9 cellular contexts compared by ENCODE assay signal in the genomic region with DNA sequence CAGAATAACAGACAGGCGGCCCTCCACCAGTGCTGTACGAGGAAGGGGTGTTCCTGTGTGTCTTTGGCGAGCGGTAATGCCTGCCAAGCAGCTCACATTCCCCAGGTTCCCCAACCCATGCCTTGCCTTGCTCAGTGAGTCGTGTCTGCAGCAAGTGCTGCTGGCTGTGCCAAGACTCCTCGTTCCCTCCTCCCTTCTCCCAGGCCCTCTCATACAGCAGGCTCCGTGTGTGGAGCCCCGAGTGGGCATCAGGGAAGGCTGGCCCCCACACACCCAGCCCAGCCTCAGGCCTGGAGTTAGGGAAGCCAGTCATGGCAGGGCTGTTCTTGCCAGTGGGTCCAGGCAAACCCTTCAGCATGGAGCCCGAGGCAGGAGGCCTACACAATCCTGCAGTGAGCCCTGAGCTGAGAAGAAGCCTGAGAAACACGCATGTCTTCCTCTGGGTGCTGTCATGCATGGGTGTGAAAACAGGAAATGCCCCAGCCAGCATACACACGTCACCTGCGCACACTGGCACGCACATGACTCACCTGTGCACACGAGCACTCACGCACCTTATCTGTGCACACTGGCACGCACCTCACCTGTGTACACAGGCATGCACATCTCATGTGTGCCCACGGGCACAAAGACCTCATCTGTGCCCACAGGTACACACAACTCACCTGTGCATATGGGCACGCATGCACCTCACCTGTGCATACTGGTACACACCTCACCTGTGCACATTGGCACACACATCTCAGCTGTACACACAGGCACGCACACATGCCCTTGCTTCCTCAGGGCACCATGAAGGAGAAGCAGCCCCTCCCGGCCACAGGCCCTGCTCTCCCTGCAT.
DNase-seq lines count a peak whose midpoint lies in the region; ATAC-seq, FAIRE-seq and TF ChIP-seq lines count a peak whose summit lies in the region.
"Had no signal": no experiment of that assay in that cellular context is flagged by ENCODE, and none has a peak within 500 bp of the region (broad histone marks: within the 10 kb centered on the region; RNA-seq: fewer than 3 reads in every experiment).

No MANE protein-coding gene starts in this region.

- no peak overlapping the region for H3K4me2 ChIP-seq in keratinocyte (ENCODE audit: control insufficient read depth, extremely low read depth, insufficient read depth, low read depth, low read length)

- TF ChIP-seq CTCF in WTC11 (IDR thresholded peaks at IDR 0.05) = no peak
- TF ChIP-seq CTCF in keratinocyte (optimal IDR thresholded peaks at IDR 0.05 in 1 of 3, IDR thresholded peaks at IDR 0.05 in 1 of 3, conservative IDR thresholded peaks at IDR 0.05 in 1 of 3; ENCODE audit: extremely low read depth in 1 of 3, insufficient read depth in 2 of 3, low read length in 3 of 3) = no peak

- no peak overlapping the region for H2AFZ ChIP-seq in keratinocyte (ENCODE audit: control insufficient read depth, low read length)

- no peaks in the 10 kb centered on the region for H4K20me1 ChIP-seq in keratinocyte (ENCODE audit: control insufficient read depth, extremely low read depth, insufficient read depth, low read length)

- no peaks in the 10 kb centered on the region for H3K9me3 Mint-ChIP-seq in WTC11
- no peaks in the 10 kb centered on the region for H3K9me3 Mint-ChIP-seq in T-helper 2 cell treated with Interferon-gamma antibody and Interleukin-4, amounts not matched to agents 5 μg/mL and 100 μg/mL, for 36 hours

- in situ Hi-C loops in Caki2 (cut with HindIII; ENCODE audit: low pct_unique_long_range_greater_than_20kb, low sequenced_read_pairs) = no loop called here

- H3K4me3 Mint-ChIP-seq in WTC11 = no peak overlapping the region
- no peak overlapping the region for H3K4me3 Mint-ChIP-seq in T-helper 2 cell treated with Interferon-gamma antibody and Interleukin-4, amounts not matched to agents 5 μg/mL and 100 μg/mL, for 36 hours
- H3K4me3 Mint-ChIP-seq: activated CD4-positive, alpha-beta T cell treated with anti-CD3 and anti-CD28 coated beads for 36 hours had no signal

- POLR2A ChIA-PET in WTC11 (lab: Charles Lee) = no interaction called here

- H3K27ac ChIP-seq in keratinocyte (ENCODE audit: control insufficient read depth, insufficient read depth, low read length) = peak overlapping the region; percentile 17

- peaks cover 16% of the 10 kb centered on the region; the same call in 1 of the 2 replicates for H3K36me3 Mint-ChIP-seq in WTC11
- peaks cover 11% of the 10 kb centered on the region for H3K36me3 Mint-ChIP-seq in T-helper 2 cell treated with Interferon-gamma antibody and Interleukin-4, amounts not matched to agents 5 μg/mL and 100 μg/mL, for 36 hours (ENCODE audit: low read depth)

- DNase-seq in Caki2 (ENCODE audit: low read depth) = peak; percentile 21
- DNase-seq in WTC11 (ENCODE audit: low spot score) = no peak
- no peak for DNase-seq in keratinocyte (ENCODE audit: low read depth, low spot score)
- peak; percentile 82 for DNase-seq in renal cortical epithelial cell (ENCODE audit: low read depth)
- DNase-seq in SK-N-DZ (ENCODE audit: low spot score) = no peak
- no peak for DNase-seq in AML-193 (lab: John Stamatoyannopoulos, UW)
- no peak for DNase-seq in T-helper 2 cell treated with Interferon-gamma antibody and Interleukin-4, amounts not matched to agents 5 μg/mL and 100 μg/mL, for 36 hours (ENCODE audit: low spot score)
- no peak for DNase-seq in activated CD4-positive, CD25-positive, alpha-beta regulatory T cell (lab: John Stamatoyannopoulos, UW)
- DNase-seq: activated CD4-positive, alpha-beta T cell treated with anti-CD3 and anti-CD28 coated beads for 36 hours had no signal

- peaks cover 11% of the 10 kb centered on the region for H3K4me1 Mint-ChIP-seq in WTC11
- H3K4me1 Mint-ChIP-seq in T-helper 2 cell treated with Interferon-gamma antibody and Interleukin-4, amounts not matched to agents 5 μg/mL and 100 μg/mL, for 36 hours (ENCODE audit: low read depth) = no peaks in the 10 kb centered on the region
- H3K4me1 Mint-ChIP-seq: activated CD4-positive, alpha-beta T cell treated with anti-CD3 and anti-CD28 coated beads for 36 hours had no signal

- no peaks in the 10 kb centered on the region for H3K9me1 ChIP-seq in keratinocyte (ENCODE audit: control insufficient read depth, extremely low read depth, insufficient read depth, low read length)

- peak overlapping the region; percentile 3 for H3K9ac ChIP-seq in keratinocyte (ENCODE audit: control insufficient read depth, extremely low read depth, insufficient read depth, low read length)

- H3K4me1 ChIP-seq in keratinocyte (ENCODE audit: control insufficient read depth, extremely low read depth, insufficient read depth, low read length) = peaks cover 4% of the 10 kb centered on the region

- no peaks in the 10 kb centered on the region for H3K27me3 ChIP-seq in keratinocyte (ENCODE audit: control insufficient read depth, extremely low read depth, insufficient read depth, low read length)

- H3K36me3 ChIP-seq in keratinocyte (ENCODE audit: control insufficient read depth in 2 of 2, extremely low read depth in 1 of 2, insufficient read depth in 2 of 2, low read length in 2 of 2) = peaks cover 2 to 8% of the 10 kb centered on the region in 2 experiments

- CTCF ChIA-PET in WTC11 (lab: Charles Lee) = no interaction called here

- H3K9me3 ChIP-seq in keratinocyte (ENCODE audit: control insufficient read depth, low read depth, low read length) = no peaks in the 10 kb centered on the region

- H3K79me2 ChIP-seq in keratinocyte (ENCODE audit: control insufficient read depth, insufficient read depth, low read length) = no peaks in the 10 kb centered on the region

- no peak overlapping the region for H3K4me3 ChIP-seq in keratinocyte (ENCODE audit: control insufficient read depth in 2 of 3, extremely low read depth in 1 of 3, insufficient read depth in 2 of 3, low read depth in 1 of 3, low read length in 3 of 3)

- no peaks in the 10 kb centered on the region for H3K27me3 Mint-ChIP-seq in WTC11 (ENCODE audit: low read depth)
- H3K27me3 Mint-ChIP-seq in T-helper 2 cell treated with Interferon-gamma antibody and Interleukin-4, amounts not matched to agents 5 μg/mL and 100 μg/mL, for 36 hours (ENCODE audit: low read depth) = no peaks in the 10 kb centered on the region
- H3K27me3 Mint-ChIP-seq: activated CD4-positive, alpha-beta T cell treated with anti-CD3 and anti-CD28 coated beads for 36 hours had no signal

- ATAC-seq in WTC11 = no peak; the same call in 1 of the 2 replicates
- ATAC-seq: activated CD4-positive, alpha-beta T cell treated with anti-CD3 and anti-CD28 coated beads for 36 hours had no signal

- dilution Hi-C loops in keratinocyte (cut with MboI; ENCODE audit: extremely low pct_ligation_motif_present, low sequenced_read_pairs) = no loop called here

- peak overlapping the region; percentile 75; the same call in 1 of the 2 replicates for H3K27ac Mint-ChIP-seq in WTC11
- H3K27ac Mint-ChIP-seq in T-helper 2 cell treated with Interferon-gamma antibody and Interleukin-4, amounts not matched to agents 5 μg/mL and 100 μg/mL, for 36 hours = no peak overlapping the region
- H3K27ac Mint-ChIP-seq: activated CD4-positive, alpha-beta T cell treated with anti-CD3 and anti-CD28 coated beads for 36 hours had no signal

- FAIRE-seq in keratinocyte (lab: Jason Lieb, UNC) = no peak

TF ChIP-seq in WTC11, 78 proteins besides CTCF, POLR2A, EP300 and RAD21:
- TF ChIP-seq ZNF232 (CRISPR knock-in tag; IDR thresholded peaks at IDR 0.05) = no peak
- TF ChIP-seq, protein P1, sequence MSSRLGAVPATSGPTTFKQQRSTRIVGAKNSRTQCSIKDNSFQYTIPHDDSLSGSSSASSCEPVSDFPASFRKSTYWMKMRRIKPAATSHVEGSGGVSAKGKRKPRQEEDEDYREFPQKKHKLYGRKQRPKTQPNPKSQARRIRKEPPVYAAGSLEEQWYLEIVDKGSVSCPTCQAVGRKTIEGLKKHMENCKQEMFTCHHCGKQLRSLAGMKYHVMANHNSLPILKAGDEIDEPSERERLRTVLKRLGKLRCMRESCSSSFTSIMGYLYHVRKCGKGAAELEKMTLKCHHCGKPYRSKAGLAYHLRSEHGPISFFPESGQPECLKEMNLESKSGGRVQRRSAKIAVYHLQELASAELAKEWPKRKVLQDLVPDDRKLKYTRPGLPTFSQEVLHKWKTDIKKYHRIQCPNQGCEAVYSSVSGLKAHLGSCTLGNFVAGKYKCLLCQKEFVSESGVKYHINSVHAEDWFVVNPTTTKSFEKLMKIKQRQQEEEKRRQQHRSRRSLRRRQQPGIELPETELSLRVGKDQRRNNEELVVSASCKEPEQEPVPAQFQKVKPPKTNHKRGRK (CRISPR knock-in tag; IDR thresholded peaks at IDR 0.05; ENCODE audit: borderline replicate concordance) = no peak
- TF ChIP-seq NR2C2 (CRISPR knock-in tag; IDR thresholded peaks at IDR 0.05) = no peak
- TF ChIP-seq, protein P2, sequence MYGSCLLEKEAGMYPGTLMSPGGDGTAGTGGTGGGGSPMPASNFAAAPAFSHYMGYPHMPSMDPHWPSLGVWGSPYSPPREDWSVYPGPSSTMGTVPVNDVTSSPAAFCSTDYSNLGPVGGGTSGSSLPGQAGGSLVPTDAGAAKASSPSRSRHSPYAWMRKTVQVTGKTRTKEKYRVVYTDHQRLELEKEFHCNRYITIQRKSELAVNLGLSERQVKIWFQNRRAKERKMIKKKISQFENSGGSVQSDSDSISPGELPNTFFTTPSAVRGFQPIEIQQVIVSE (CRISPR knock-in tag; IDR thresholded peaks at IDR 0.05; ENCODE audit: borderline replicate concordance) = no peak
- TF ChIP-seq ESRRA (CRISPR knock-in tag; IDR thresholded peaks at IDR 0.05; ENCODE audit: borderline replicate concordance) = no peak

Comparison
In these comparisons a context has a peak if more than half of its experiments do, and no peak if none do; other contexts are left out.
1. DNase-seq: peak in Caki2 (single experiment) and renal cortical epithelial cell (single experiment); none in WTC11 (single experiment), keratinocyte (single experiment), SK-N-DZ (single experiment), AML-193 (0 of 2), T-helper 2 cell treated with Interferon-gamma antibody and Interleukin-4, amounts not matched to agents 5 μg/mL and 100 μg/mL, for 36 hours (single experiment) and activated CD4-positive, CD25-positive, alpha-beta regulatory T cell (0 of 4).